In genomic region chr1:153967109-153967999, GRCh38 we compare ENCODE assay signal across 8 cellular contexts. TPM values are rescaled to one million over a fixed set of nuclear protein-coding genes. Genes with fewer than 3 reads are reported as not detected.
DNase-seq lines count a peak whose midpoint lies in the region; ATAC-seq and TF ChIP-seq lines count a peak whose summit lies in the region.

TSS of gene CREB3L4 (plus strand) at chr1:153967902. CDS start at chr1:153968526, 624 bp downstream.

- peak within 1 kb of the TSS; percentile 24 for H3K4ac ChIP-seq in mesendoderm (ENCODE audit: low read depth, low read length)

- no TSS peak for BruUV-seq in Calu3 (replicated peaks; lab: Mats Ljungman, UMichigan)

- intact Hi-C loops in Calu3 (cut with micrococcal nuclease; ENCODE audit: unreplicated experiment) = no loop called here

- H3K4me1 ChIP-seq in endocrine pancreas (ENCODE audit: control insufficient read depth, insufficient read depth, low read length) (no peaks in the 10 kb centered on the region), mesendoderm (ENCODE audit: control insufficient read depth, low read depth, low read length) (peaks cover 2% of the 10 kb centered on the region)

- ATAC-seq in GM21367 (IDR thresholded peaks at IDR 0.05; ENCODE audit: unreplicated experiment) = peak; percentile 45

- DNase-seq in Calu3 (peak; percentile 92), HT1080 (ENCODE audit: low read depth) (peak; percentile 96), mesendoderm (peak; percentile 99)
- peak; percentile 85 for DNase-seq in NK-92 treated with Interleukin-12 subunit alpha and Interleukin-12 subunit beta, amount 100 ng/mL, for 24 hours (lab: John Stamatoyannopoulos, UW)
- DNase-seq in activated CD8-positive, alpha-beta memory T cell treated with anti-CD3 and anti-CD28 coated beads for 4 hours (ENCODE audit: low read depth in 2 of 2) = peak; percentile 63 to 65
- peak; percentile 77 to 82 for DNase-seq in stimulated activated CD8-positive, alpha-beta memory T cell treated with anti-CD3 and anti-CD28 coated beads, Interleukin-15, amount 100 ng/mL, for 48 hours (ENCODE audit: low read depth in 2 of 2)

- H2AK5ac ChIP-seq in mesendoderm (ENCODE audit: low read length) = peak within 1 kb of the TSS; percentile 88

- H3K36me3 ChIP-seq in endocrine pancreas (ENCODE audit: control insufficient read depth, insufficient read depth, low read length) (no peaks in the 10 kb centered on the region), mesendoderm (ENCODE audit: control insufficient read depth, insufficient read depth, low read length) (no peaks in the 10 kb centered on the region)

- H3K27me3 Mint-ChIP-seq in Calu3 (ENCODE audit: unreplicated experiment) = no peaks in the 10 kb centered on the region

- peak within 1 kb of the TSS; percentile 100 for H3K56ac ChIP-seq in mesendoderm (ENCODE audit: low read length)

- H3K27me3 ChIP-seq in endocrine pancreas (ENCODE audit: control insufficient read depth, insufficient read depth, low read length) (no peaks in the 10 kb centered on the region), mesendoderm (ENCODE audit: insufficient read depth, low read length, poor library complexity) (no peaks in the 10 kb centered on the region)

- H3K79me1 ChIP-seq in mesendoderm (ENCODE audit: low read length) = peaks cover 4% of the 10 kb centered on the region

- CTCF ChIA-PET in Calu3 (lab: Charles Lee) = interaction anchor here (0.5 to 3.1 kb wide), 15 partner anchors 10 to 355 kb away, joined by 3 to 27 read pairs (median 4); partner anchors contain the start of genes CHTOP, CRTC2, DENND4B and JTB

- H3K18ac ChIP-seq in mesendoderm (ENCODE audit: low read length) = peak within 1 kb of the TSS; percentile 57

- peaks cover 9% of the 10 kb centered on the region for H3K79me2 ChIP-seq in mesendoderm (ENCODE audit: control insufficient read depth, insufficient read depth, low read length)

- H3K4me3 ChIP-seq in endocrine pancreas (ENCODE audit: control insufficient read depth, insufficient read depth, low read length) (peak within 1 kb of the TSS; percentile 83), mesendoderm (ENCODE audit: low read length) (peak within 1 kb of the TSS; percentile 93)

- H3K23ac ChIP-seq in mesendoderm (ENCODE audit: low read length) = peak within 1 kb of the TSS; percentile 89

- H3K4me3 Mint-ChIP-seq in Calu3 (ENCODE audit: low read depth, unreplicated experiment) = peak within 1 kb of the TSS; percentile 90

- TF ChIP-seq CTCF in Calu3 (IDR thresholded peaks at IDR 0.05; ENCODE audit: unreplicated experiment) = no peak

- no peaks in the 10 kb centered on the region for H3K9me3 Mint-ChIP-seq in Calu3 (ENCODE audit: low read depth, unreplicated experiment)

- peak within 1 kb of the TSS; percentile 89 for H3K27ac ChIP-seq in mesendoderm (ENCODE audit: low read depth, low read length)

- WGBS in mesendoderm (ENCODE audit: extremely low coverage, insufficient coverage, low lambda C conversion rate) = no CpG with 5 or more reads among the region's 60 CpGs

- H3K9me3 ChIP-seq in endocrine pancreas (ENCODE audit: control insufficient read depth, low read length) = no peaks in the 10 kb centered on the region

- H2BK15ac ChIP-seq in mesendoderm (replicated peaks; ENCODE audit: low read depth) = no peak within 1 kb of the TSS

- no peak within 1 kb of the TSS for H4K8ac ChIP-seq in mesendoderm (ENCODE audit: low read depth, low read length)

- peaks cover 58% of the 10 kb centered on the region for H3K36me3 Mint-ChIP-seq in Calu3 (ENCODE audit: insufficient read depth, unreplicated experiment)

- H3K9ac ChIP-seq in endocrine pancreas (ENCODE audit: control insufficient read depth, insufficient read depth, low read length) = peak within 1 kb of the TSS; percentile 69
- H3K9ac ChIP-seq in mesendoderm (ENCODE audit: low read length) = peak within 1 kb of the TSS; percentile 100

- H2BK5ac ChIP-seq in mesendoderm (ENCODE audit: low read length) = peak within 1 kb of the TSS; percentile 91

- peaks cover 37% of the 10 kb centered on the region for H3K4me1 Mint-ChIP-seq in Calu3 (ENCODE audit: low read depth, unreplicated experiment)

- peak within 1 kb of the TSS; percentile 99 for H3K4me2 ChIP-seq in mesendoderm (ENCODE audit: low read length)

- H2BK120ac ChIP-seq in mesendoderm (ENCODE audit: low read depth, low read length) = no peak within 1 kb of the TSS

- peak within 1 kb of the TSS; percentile 64 for H4K5ac ChIP-seq in mesendoderm (ENCODE audit: low read length)

- peak within 1 kb of the TSS; percentile 95 for H3K27ac Mint-ChIP-seq in Calu3 (ENCODE audit: unreplicated experiment)

RNA-seq across cellular contexts. Expression of gene CREB3L4, which starts in this region (rescaled TPM):
- total RNA-seq in Calu3 (2022) = 23.2 and 26.5 TPM in 2 replicates
- 9.0 and 11.2 TPM in 2 replicates for total RNA-seq in HT1080 (2014; rRNA removed; shearing (Covaris generic))
- 15.8 TPM in 2 replicates for polyA plus RNA-seq in HT1080 (2015; cell fraction: cytosol; rRNA removed)
- polyA plus RNA-seq in HT1080 (2015; cell fraction: nucleus; rRNA removed) = 34.4 and 35.4 TPM in 2 replicates
- polyA plus RNA-seq in mesendoderm (2013, experiment 1 of 2) = 15.2 TPM
- polyA plus RNA-seq in mesendoderm (2013, experiment 2 of 2) = 13.7 TPM

Comparison
In these comparisons a context has a peak if more than half of its experiments do, and no peak if none do; other contexts are left out.
1. Peak in every context shown above with its lines: DNase-seq, ATAC-seq, H3K4me3 ChIP-seq and H3K27ac ChIP-seq.